ENCODE assay signal across 26 cellular contexts in the genomic region with DNA sequence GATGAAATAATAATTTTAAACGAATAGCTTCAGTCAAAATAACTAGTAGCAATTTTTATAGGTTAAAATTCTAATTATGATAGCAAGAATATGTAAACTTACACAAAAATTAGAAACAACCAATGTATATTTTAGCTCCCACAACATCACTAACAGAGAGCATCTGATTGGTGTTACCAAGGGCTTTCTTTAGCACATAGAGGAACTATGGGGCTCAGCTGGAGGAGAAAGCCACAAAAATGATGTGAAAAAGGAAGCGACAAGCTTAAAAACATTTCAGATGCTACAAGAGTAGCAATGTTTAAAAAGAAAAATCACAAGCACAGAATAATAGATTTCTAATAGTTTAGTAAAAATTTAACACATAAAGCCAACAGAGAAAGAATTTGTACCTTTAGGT. TPM values are rescaled to one million over a fixed set of nuclear protein-coding genes. Genes with fewer than 3 reads are reported as not detected.
A peak's percentile ranks its signal among the peaks of the same experiment; 100 is the strongest.
DNase-seq lines count a peak whose midpoint lies in the region; ATAC-seq and TF ChIP-seq lines count a peak whose summit lies in the region.
"Had no signal": no experiment of that assay in that cellular context is flagged by ENCODE, and none has a peak within 500 bp of the region (broad histone marks: within the 10 kb centered on the region; RNA-seq: fewer than 3 reads in every experiment).

No MANE protein-coding gene starts in this region.

- no peak overlapping the region for H3K4me3 Mint-ChIP-seq in activated B cell treated with CpG ODN at 0.5 μM for 24 hours
- H3K4me3 Mint-ChIP-seq: activated CD8-positive, alpha-beta T cell treated with anti-CD3 and anti-CD28 coated beads for 36 hours; activated naive CD4-positive, alpha-beta T cell treated with anti-CD3 and anti-CD28 coated beads for 36 hours; activated T-cell treated with anti-CD3 and anti-CD28 coated beads, Interleukin-2, amount 50 U/mL, for 24 hours; dendritic cell treated with granulocyte-macrophage colony-stimulating factor and Interleukin-4, amounts not matched to agents 40 ng/mL and 50 ng/mL, for 4 days; nephron had no signal

- H3K9me2 ChIP-seq in GM23248 (ENCODE audit: insufficient read depth), result no peaks in the 10 kb centered on the region

- CTCF ChIA-PET in activated B cell treated with CpG ODN at 0.5 μM for 24 hours (lab: Charles Lee), result interaction anchor here (1.0 to 1.1 kb wide), 2 partner anchors 16 to 31 kb away, joined by 3 read pairs; no protein-coding TSS in a partner anchor

- H3F3A ChIP-seq in GM23248 (ENCODE audit: insufficient read depth), result no peaks in the 10 kb centered on the region

- no peaks in the 10 kb centered on the region for H3K27me3 ChIP-seq in GM23248 (replicated peaks; ENCODE audit: insufficient read depth)
- H3K27me3 ChIP-seq: heart left ventricle, right lobe of liver had no signal

- H3K4me1 Mint-ChIP-seq in activated B cell treated with CpG ODN at 0.5 μM for 24 hours, result peaks cover 9% of the 10 kb centered on the region

- TF ChIP-seq CTCF in activated B cell treated with CpG ODN at 0.5 μM for 24 hours (IDR thresholded peaks at IDR 0.05), result no peak

- no peaks in the 10 kb centered on the region for H3K9me3 Mint-ChIP-seq in activated B cell treated with CpG ODN at 0.5 μM for 24 hours
- H3K9me3 Mint-ChIP-seq: activated CD8-positive, alpha-beta T cell treated with anti-CD3 and anti-CD28 coated beads for 36 hours; activated naive CD4-positive, alpha-beta T cell treated with anti-CD3 and anti-CD28 coated beads for 36 hours; activated T-cell treated with anti-CD3 and anti-CD28 coated beads, Interleukin-2, amount 50 U/mL, for 24 hours; dendritic cell treated with granulocyte-macrophage colony-stimulating factor and Interleukin-4, amounts not matched to agents 40 ng/mL and 50 ng/mL, for 4 days; nephron had no signal

- H4K20me1 ChIP-seq in GM23248 (ENCODE audit: insufficient read depth), result no peaks in the 10 kb centered on the region

- no peaks in the 10 kb centered on the region for H3K9me3 ChIP-seq in GM23248 (ENCODE audit: low read depth)
- H3K9me3 ChIP-seq: heart left ventricle, right lobe of liver had no signal

- no peak overlapping the region for H2AFZ ChIP-seq in GM23248

- no peaks in the 10 kb centered on the region for H3K36me3 ChIP-seq in GM23248 (ENCODE audit: low read depth)
- H3K36me3 ChIP-seq: heart left ventricle, right lobe of liver had no signal

- H3K27me3 Mint-ChIP-seq in activated B cell treated with CpG ODN at 0.5 μM for 24 hours, result no peaks in the 10 kb centered on the region
- H3K27me3 Mint-ChIP-seq: activated CD8-positive, alpha-beta T cell treated with anti-CD3 and anti-CD28 coated beads for 36 hours; activated T-cell treated with anti-CD3 and anti-CD28 coated beads, Interleukin-2, amount 50 U/mL, for 24 hours; dendritic cell treated with granulocyte-macrophage colony-stimulating factor and Interleukin-4, amounts not matched to agents 40 ng/mL and 50 ng/mL, for 4 days had no signal

- POLR2A ChIA-PET in activated B cell treated with CpG ODN at 0.5 μM for 24 hours (lab: Charles Lee), result interaction anchor here (0.9 to 2.1 kb wide), 2 partner anchors 36 to 56 kb away, joined by 3 to 20 read pairs; a partner anchor contains a TSS

- WGBS in GM23248 (ENCODE audit: low coverage in 1 of 2, low lambda C conversion rate in 2 of 2, missing lambda C conversion rate in 2 of 2), 2 experiments, result 53 to 59% methylated on average over 2 of the region's 2 CpGs

- no peak for DNase-seq in activated B cell treated with CpG ODN at 0.5 μM for 24 hours
- DNase-seq in GM23248, result no peak
- no peak for DNase-seq in NCI-H82 (lab: John Stamatoyannopoulos, UW)
- no peak for DNase-seq in COLO829 (ENCODE audit: low spot score)
- DNase-seq: activated CD8-positive, alpha-beta T cell treated with anti-CD3 and anti-CD28 coated beads for 36 hours; activated naive CD4-positive, alpha-beta T cell treated with anti-CD3 and anti-CD28 coated beads for 36 hours; activated T-cell treated with anti-CD3 and anti-CD28 coated beads, Interleukin-2, amount 50 U/mL, for 24 hours; amygdala; DMS 273 treated with DMSO at 0.1 percent for 48 hours; heart left ventricle; midbrain; NCI-H1105; NCI-H2029 treated with DMSO at 0.1 percent for 48 hours; NCI-H446 treated with DMSO at 0.1 percent for 48 hours; NK-92 treated with Interleukin-12 subunit alpha and Interleukin-12 subunit beta, amount 100 ng/mL, for 24 hours; right lobe of liver; stimulated activated CD4-positive, alpha-beta T cell treated with anti-CD3 and anti-CD28 coated beads, Interleukin-15, amount 100 ng/mL, for 24 hours; T-helper 9 cell had no signal

- no peaks in the 10 kb centered on the region for H3K4me1 ChIP-seq in GM23248 (ENCODE audit: insufficient read depth)
- H3K4me1 ChIP-seq: right lobe of liver had no signal

- in situ Hi-C loops in GM23248 (cut with MboI), result no loop called here

- H3K27ac ChIP-seq in GM23248, result no peak overlapping the region
- H3K27ac ChIP-seq: heart left ventricle, right lobe of liver, SK-N-MC had no signal

- no peak for TF ChIP-seq POLR2A in GM18505 (IDR thresholded peaks at IDR 0.05; ENCODE audit: borderline replicate concordance, extremely low read depth, insufficient read depth, insufficient read length)

- no peaks in the 10 kb centered on the region for H3K79me2 ChIP-seq in GM23248 (ENCODE audit: insufficient read depth)

- H3K9ac ChIP-seq in GM23248, result no peak overlapping the region

- H3K27ac Mint-ChIP-seq in activated B cell treated with CpG ODN at 0.5 μM for 24 hours, result peak overlapping the region; percentile 35
- H3K27ac Mint-ChIP-seq: activated CD8-positive, alpha-beta T cell treated with anti-CD3 and anti-CD28 coated beads for 36 hours; activated naive CD4-positive, alpha-beta T cell treated with anti-CD3 and anti-CD28 coated beads for 36 hours; activated T-cell treated with anti-CD3 and anti-CD28 coated beads, Interleukin-2, amount 50 U/mL, for 24 hours; dendritic cell treated with granulocyte-macrophage colony-stimulating factor and Interleukin-4, amounts not matched to agents 40 ng/mL and 50 ng/mL, for 4 days; nephron had no signal

- no peak overlapping the region for H3K4me3 ChIP-seq in GM23248
- H3K4me3 ChIP-seq: heart left ventricle, right lobe of liver, SK-N-MC had no signal

- peaks cover 18% of the 10 kb centered on the region for H3K36me3 Mint-ChIP-seq in activated B cell treated with CpG ODN at 0.5 μM for 24 hours (ENCODE audit: low read depth)

- intact Hi-C loops in activated B cell treated with CpG ODN at 0.5 μM for 24 hours (cut with micrococcal nuclease), result loop anchor here (2.0 kb wide), 1 partner anchor 26 kb away; no protein-coding TSS in a partner anchor

- no peak overlapping the region for H3K4me2 ChIP-seq in GM23248 (ENCODE audit: unreplicated experiment)

- ATAC-seq in GM18505 (IDR thresholded peaks at IDR 0.05; ENCODE audit: unreplicated experiment), result peak; percentile 70
- peak; percentile 50 for ATAC-seq in GM21723 (IDR thresholded peaks at IDR 0.05; ENCODE audit: unreplicated experiment)
- ATAC-seq in HG03520 (IDR thresholded peaks at IDR 0.05; ENCODE audit: unreplicated experiment), result peak; percentile 53
- ATAC-seq in activated B cell treated with CpG ODN at 0.5 μM for 24 hours (ENCODE audit: low read depth), result peak; percentile 58
- no peak for ATAC-seq in GM18870 (IDR thresholded peaks at IDR 0.05; ENCODE audit: unreplicated experiment)
- ATAC-seq: activated CD8-positive, alpha-beta T cell treated with anti-CD3 and anti-CD28 coated beads for 36 hours; heart left ventricle; left lobe of liver; right lobe of liver had no signal

RNA-seq across cellular contexts. Expression of a gene that starts 56.3 kb away (rescaled TPM):
- total RNA-seq in activated B cell treated with CpG ODN at 0.5 μM for 24 hours, result 27.9 and 35.6 TPM in 2 replicates
- 0.11 and 0.25 TPM in 2 replicates for total RNA-seq in GM23248 (2014; rRNA removed; shearing (Covaris generic))
- polyA plus RNA-seq in GM23248 (2016; fragmentation: Nextera tagmentation; extraction: Ambion mirVana), result 0.13 and 0.29 TPM in 2 replicates

Comparison
In these comparisons a context has a peak if more than half of its experiments do, and no peak if none do; other contexts are left out.
1. RNA of a gene that starts 56.3 kb away (total RNA-seq): 27.9 to 35.6 TPM in activated B cell treated with CpG ODN at 0.5 μM for 24 hours; 0.11 to 0.25 TPM in GM23248; every median in the first group is over 10 times any median in the second.